Comparison of ENCODE assay signal across 15 cellular contexts in the genomic region with DNA sequence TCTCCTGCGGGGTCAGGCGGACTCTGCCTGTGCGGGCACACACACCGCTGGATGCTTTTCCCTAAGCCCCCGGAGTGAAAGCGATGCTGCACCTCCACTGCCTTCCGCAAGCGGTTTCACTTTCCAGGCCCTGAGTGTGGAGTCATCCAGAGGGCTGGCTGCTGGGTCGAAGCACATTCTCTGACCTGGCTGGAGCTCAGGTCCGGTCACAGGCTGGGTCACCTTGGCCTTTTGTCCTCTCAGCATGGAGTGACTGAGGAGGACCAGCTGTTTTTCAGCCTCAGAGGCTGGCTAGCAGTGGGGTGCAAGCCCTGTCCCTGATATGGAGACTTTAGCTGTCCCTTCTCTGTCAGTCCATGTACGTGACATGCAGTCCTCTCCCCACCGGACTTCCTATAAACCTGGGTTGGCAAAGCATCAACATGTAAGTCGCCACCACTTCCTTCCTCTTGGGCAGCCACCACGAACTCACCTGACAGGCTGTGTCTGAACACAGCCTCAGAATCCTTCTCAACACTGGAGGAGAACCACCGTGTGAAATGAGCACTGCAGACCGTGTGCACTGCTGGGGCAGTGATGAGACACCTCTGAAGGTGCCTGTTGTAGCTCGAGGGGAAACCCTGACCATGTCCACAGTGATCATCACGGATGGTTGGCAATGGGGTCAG. TPM values are rescaled to one million over a fixed set of nuclear protein-coding genes. Genes with fewer than 3 reads are reported as not detected.
DNase-seq lines count a peak whose midpoint lies in the region; ATAC-seq, FAIRE-seq and TF ChIP-seq lines count a peak whose summit lies in the region.
"Had no signal": no experiment of that assay in that cellular context is flagged by ENCODE, and none has a peak within 500 bp of the region (broad histone marks: within the 10 kb centered on the region; RNA-seq: fewer than 3 reads in every experiment).

No MANE protein-coding gene starts in this region.

- H3K4me1 Mint-ChIP-seq in stimulated activated naive CD8-positive, alpha-beta T cell treated with anti-CD3 and anti-CD28 coated beads, Interleukin-15, Interleukin-2, amounts not matched to agents 100 ng/mL and 50 ng/mL, for 24 hours (ENCODE audit: low read depth) = peaks cover 14% of the 10 kb centered on the region
- H3K4me1 Mint-ChIP-seq in natural killer cell treated with Interleukin-12 subunit alpha and Interleukin-12 subunit beta and Interleukin-15 and Interleukin-18, amount 100 ng/mL, for 72 hours (ENCODE audit: low read depth in 2 of 2) = peaks cover 19 to 30% of the 10 kb centered on the region in 2 donors

- TF ChIP-seq POLR2A in adrenal gland (IDR thresholded peaks at IDR 0.05) (no peak), prostate gland (IDR thresholded peaks at IDR 0.05) (no peak)

- H3K4me3 ChIP-seq in adrenal gland (no peak overlapping the region), prostate gland (no peak overlapping the region), dorsolateral prefrontal cortex (no peak overlapping the region)

- FAIRE-seq in RCC 7860 (lab: Jason Lieb, UNC) = no peak
- no peak for FAIRE-seq in frontal cortex (lab: Jason Lieb, UNC)
- FAIRE-seq: astrocyte had no signal

- H3K9me3 ChIP-seq in adrenal gland (replicated peaks in 1 of 3) (no peaks in the 10 kb centered on the region), prostate gland (no peaks in the 10 kb centered on the region)

- intact Hi-C loops in adrenal gland (cut with DNase I) (no loop called here), prostate gland (cut with DNase I) (no loop called here), dorsolateral prefrontal cortex (cut with DNase I) (no loop called here)

- H3K4me1 ChIP-seq in adrenal gland (replicated peaks in 1 of 2) = peaks cover 26 to 32% of the 10 kb centered on the region in 2 donors
- H3K4me1 ChIP-seq in prostate gland (replicated peaks) = peaks cover 6% of the 10 kb centered on the region

- H3K27me3 Mint-ChIP-seq in stimulated activated naive CD8-positive, alpha-beta T cell treated with anti-CD3 and anti-CD28 coated beads, Interleukin-15, Interleukin-2, amounts not matched to agents 100 ng/mL and 50 ng/mL, for 24 hours = peaks cover 6% of the 10 kb centered on the region
- H3K27me3 Mint-ChIP-seq in natural killer cell treated with Interleukin-12 subunit alpha and Interleukin-12 subunit beta and Interleukin-15 and Interleukin-18, amount 100 ng/mL, for 72 hours = peaks cover 11 to 13% of the 10 kb centered on the region in 2 donors

- 60 to 71% (median 65%) methylated on average over 12 to 18 of the region's 18 CpGs for WGBS in adrenal gland, 4 donors
- 80% methylated on average over 18 of the region's 18 CpGs for WGBS in prostate gland

- no peaks in the 10 kb centered on the region for H3K27me3 ChIP-seq in adrenal gland
- no peaks in the 10 kb centered on the region for H3K27me3 ChIP-seq in prostate gland (replicated peaks; ENCODE audit: insufficient read depth)
- no peaks in the 10 kb centered on the region for H3K27me3 ChIP-seq in dorsolateral prefrontal cortex

- no peaks in the 10 kb centered on the region for H3K9me3 Mint-ChIP-seq in stimulated activated naive CD8-positive, alpha-beta T cell treated with anti-CD3 and anti-CD28 coated beads, Interleukin-15, Interleukin-2, amounts not matched to agents 100 ng/mL and 50 ng/mL, for 24 hours
- H3K9me3 Mint-ChIP-seq in natural killer cell treated with Interleukin-12 subunit alpha and Interleukin-12 subunit beta and Interleukin-15 and Interleukin-18, amount 100 ng/mL, for 72 hours = no peaks in the 10 kb centered on the region

- peak overlapping the region; percentile 36 for H3K27ac Mint-ChIP-seq in stimulated activated naive CD8-positive, alpha-beta T cell treated with anti-CD3 and anti-CD28 coated beads, Interleukin-15, Interleukin-2, amounts not matched to agents 100 ng/mL and 50 ng/mL, for 24 hours
- H3K27ac Mint-ChIP-seq in natural killer cell treated with Interleukin-12 subunit alpha and Interleukin-12 subunit beta and Interleukin-15 and Interleukin-18, amount 100 ng/mL, for 72 hours = peak overlapping the region in 1 of 2 donors; percentile 74

- no peak overlapping the region for H3K4me3 Mint-ChIP-seq in stimulated activated naive CD8-positive, alpha-beta T cell treated with anti-CD3 and anti-CD28 coated beads, Interleukin-15, Interleukin-2, amounts not matched to agents 100 ng/mL and 50 ng/mL, for 24 hours
- H3K4me3 Mint-ChIP-seq in natural killer cell treated with Interleukin-12 subunit alpha and Interleukin-12 subunit beta and Interleukin-15 and Interleukin-18, amount 100 ng/mL, for 72 hours = peak overlapping the region; percentile 8

- H3K36me3 Mint-ChIP-seq in stimulated activated naive CD8-positive, alpha-beta T cell treated with anti-CD3 and anti-CD28 coated beads, Interleukin-15, Interleukin-2, amounts not matched to agents 100 ng/mL and 50 ng/mL, for 24 hours (ENCODE audit: low read depth) = no peaks in the 10 kb centered on the region
- no peaks in the 10 kb centered on the region for H3K36me3 Mint-ChIP-seq in natural killer cell treated with Interleukin-12 subunit alpha and Interleukin-12 subunit beta and Interleukin-15 and Interleukin-18, amount 100 ng/mL, for 72 hours

- H3K36me3 ChIP-seq in adrenal gland (replicated peaks in 1 of 2) (no peaks in the 10 kb centered on the region), prostate gland (no peaks in the 10 kb centered on the region)

- H3K27ac ChIP-seq in adrenal gland (peak overlapping the region in 4 of 5 donors; percentile 45 to 87 (median 63)), prostate gland (no peak overlapping the region), dorsolateral prefrontal cortex (no peak overlapping the region)
- H3K27ac ChIP-seq: HL-60, KMS-11 had no signal

- ATAC-seq in stimulated activated naive CD8-positive, alpha-beta T cell treated with anti-CD3 and anti-CD28 coated beads, Interleukin-15, Interleukin-2, amounts not matched to agents 100 U/mL and 50 U/mL, for 24 hours = no peak
- ATAC-seq in natural killer cell treated with Interleukin-12 subunit alpha and Interleukin-12 subunit beta and Interleukin-15 and Interleukin-18, amount 100 ng/mL, for 72 hours = peak; percentile 66 to 70
- ATAC-seq: PC-3 had no signal

- no peak for DNase-seq in stimulated activated naive CD8-positive, alpha-beta T cell treated with anti-CD3 and anti-CD28 coated beads, Interleukin-15, Interleukin-2, amounts not matched to agents 100 U/mL and 50 U/mL, for 24 hours
- DNase-seq in adrenal gland (peak in 6 of 7 donors; percentile 56 to 81 (median 73)), prostate gland (ENCODE audit: low spot score) (no peak), RCC 7860 (ENCODE audit: low spot score) (no peak), frontal cortex (ENCODE audit: low spot score in 2 of 2) (no peak), dorsolateral prefrontal cortex (no peak)
- no peak for DNase-seq in natural killer cell treated with Interleukin-12 subunit alpha and Interleukin-12 subunit beta and Interleukin-15 and Interleukin-18, amount 100 ng/mL, for 72 hours (ENCODE audit: low spot score)
- DNase-seq: NCI-H1436 treated with DMSO at 0.1 percent for 48 hours; NCI-H510A; PC-3; stimulated activated CD4-positive, alpha-beta T cell treated with anti-CD3 and anti-CD28 coated beads, Interleukin-12 subunit alpha, Interleukin-12 subunit beta, amount 100 ng/mL, for 4 hours had no signal

- TF ChIP-seq CTCF in adrenal gland (IDR thresholded peaks at IDR 0.05) (peak in 2 of 6 experiments; percentile 13 to 20), prostate gland (IDR thresholded peaks at IDR 0.05) (no peak), dorsolateral prefrontal cortex (IDR thresholded peaks at IDR 0.05 in 54 of 56, conservative IDR thresholded peaks at IDR 0.05 in 2 of 56; ENCODE audit: low read depth in 1 of 56, partially characterized antibody in 56 of 56) (no peak)

RNA-seq across cellular contexts. Expression of gene GADD45G, which starts 51.3 kb away (rescaled TPM):
- total RNA-seq in adrenal gland (100 to 1,000 TPM in 4 of 8 donors, 10 to 100 TPM in 4; 33.7 to 180 (median 93.3) TPM), prostate gland (10 to 100 TPM; 28.4 to 88.5 TPM), frontal cortex (4.5 TPM), dorsolateral prefrontal cortex (10 to 100 TPM in 73 of 120 experiments, 1 to 10 TPM in 47; 2.4 to 44.3 (median 11.7) TPM)
- polyA plus RNA-seq in adrenal gland = 100 to 1,000 TPM in 2 of 3 donors, 1 to 10 TPM in 1; 3.3 to 294 (median 190) TPM
- 10 to 100 TPM; 24.3 to 68.6 TPM for total RNA-seq in natural killer cell treated with Interleukin-12 subunit alpha and Interleukin-12 subunit beta and Interleukin-15 and Interleukin-18, amount 100 ng/mL, for 72 hours

Comparison
In these comparisons a context has a peak if more than half of its experiments do, and no peak if none do; other contexts are left out.
1. DNase-seq: peak in adrenal gland (6 of 7); none in stimulated activated naive CD8-positive, alpha-beta T cell treated with anti-CD3 and anti-CD28 coated beads, Interleukin-15, Interleukin-2, amounts not matched to agents 100 U/mL and 50 U/mL, for 24 hours (single experiment), natural killer cell treated with Interleukin-12 subunit alpha and Interleukin-12 subunit beta and Interleukin-15 and Interleukin-18, amount 100 ng/mL, for 72 hours (single experiment), prostate gland (single experiment), RCC 7860 (single experiment), frontal cortex (0 of 2) and dorsolateral prefrontal cortex (0 of 10).
2. H3K27ac ChIP-seq: peak in adrenal gland (4 of 5); none in prostate gland (0 of 2) and dorsolateral prefrontal cortex (0 of 59).